ENCODE assay signal across 15 cellular contexts in the genomic region with DNA sequence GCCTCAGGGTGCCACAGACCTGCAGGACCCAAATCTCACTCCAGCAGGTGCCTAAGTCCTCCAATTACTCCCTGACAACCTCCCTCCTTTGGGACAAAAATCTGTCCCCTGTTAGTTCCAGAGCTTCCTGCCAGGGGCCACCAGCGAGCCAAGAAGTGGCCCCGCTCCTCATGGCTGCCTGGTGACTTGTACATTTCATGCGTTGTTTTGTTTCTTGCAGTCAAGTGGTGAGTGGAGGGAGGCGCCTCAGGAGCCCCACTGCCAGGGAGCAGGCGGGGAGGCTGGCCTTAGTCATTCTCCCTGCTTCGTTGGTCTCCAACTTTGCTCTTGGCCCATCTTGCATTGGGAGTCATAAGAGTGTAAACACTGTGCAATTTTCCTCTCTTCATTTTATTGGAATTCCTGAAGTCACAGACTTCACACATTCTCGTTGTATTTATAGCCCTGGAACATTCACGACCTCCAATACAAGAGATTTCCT.
A peak's percentile ranks its signal among the peaks of the same experiment; 100 is the strongest.
DNase-seq lines count a peak whose midpoint lies in the region; ATAC-seq and TF ChIP-seq lines count a peak whose summit lies in the region.
"Had no signal": no experiment of that assay in that cellular context is flagged by ENCODE, and none has a peak within 500 bp of the region (broad histone marks: within the 10 kb centered on the region; RNA-seq: fewer than 3 reads in every experiment).

No MANE protein-coding gene starts in this region.

- no peak for TF ChIP-seq POLR2A in thyroid gland (IDR thresholded peaks at IDR 0.05)

- H3K36me3 Mint-ChIP-seq in activated T-cell treated with anti-CD3 and anti-CD28 coated beads, Interleukin-2, amount 50 U/mL, for 4 hours (ENCODE audit: insufficient read depth): no peaks in the 10 kb centered on the region
- H3K36me3 Mint-ChIP-seq: natural killer cell had no signal

- no peaks in the 10 kb centered on the region for H3K4me1 Mint-ChIP-seq in activated T-cell treated with anti-CD3 and anti-CD28 coated beads, Interleukin-2, amount 50 U/mL, for 4 hours (ENCODE audit: low read depth)
- H3K4me1 Mint-ChIP-seq: natural killer cell had no signal

- H2AFZ ChIP-seq in DND-41 (ENCODE audit: low read depth, low read length): no peak overlapping the region

- no peaks in the 10 kb centered on the region for H3K79me2 ChIP-seq in DND-41 (ENCODE audit: insufficient read depth, low read length)

- H3K4me2 ChIP-seq in DND-41 (ENCODE audit: insufficient read depth, low read length): no peak overlapping the region
- H3K4me2 ChIP-seq: KMS-11 had no signal

- H4K20me1 ChIP-seq in DND-41 (ENCODE audit: insufficient read depth, low read length): no peaks in the 10 kb centered on the region

- no peaks in the 10 kb centered on the region for H3K9me3 ChIP-seq in DND-41 (ENCODE audit: insufficient read depth, low read length, severe bottlenecking)
- H3K9me3 ChIP-seq in thyroid gland: no peaks in the 10 kb centered on the region

- 0 out of 2 replicates have a peak, but pooled peaks have one; percentile 18 for TF ChIP-seq EP300 in Ishikawa (IDR thresholded peaks at IDR 0.05; ENCODE audit: borderline replicate concordance)

- no peak overlapping the region for H3K27ac ChIP-seq in DND-41 (ENCODE audit: low read length)
- no peak overlapping the region for H3K27ac ChIP-seq in thyroid gland
- H3K27ac ChIP-seq: KMS-11, SK-N-MC had no signal

- H3K9ac ChIP-seq in DND-41 (ENCODE audit: low read depth, low read length): no peak overlapping the region
- H3K9ac ChIP-seq: KMS-11 had no signal

- no peaks in the 10 kb centered on the region for H3K9me3 Mint-ChIP-seq in activated T-cell treated with anti-CD3 and anti-CD28 coated beads, Interleukin-2, amount 50 U/mL, for 4 hours
- H3K9me3 Mint-ChIP-seq: activated T-cell treated with anti-CD3 and anti-CD28 coated beads, Interleukin-2, amount 50 U/mL, for 24 hours; natural killer cell had no signal

- TF ChIP-seq CTCF in DND-41 (IDR thresholded peaks at IDR 0.05; ENCODE audit: borderline replicate concordance, extremely low read depth, low read length, poor library complexity, severe bottlenecking) (peak; percentile 17), foreskin fibroblast (IDR thresholded peaks at IDR 0.05; ENCODE audit: low read depth, low read length) (no peak), thyroid gland (IDR thresholded peaks at IDR 0.05) (peak in 1 of 6 experiments; percentile 9)

- TF ChIP-seq RAD21 in Ishikawa (IDR thresholded peaks at IDR 0.05; ENCODE audit: low read depth): peak; percentile 24; the same call in 1 of the 2 replicates

- WGBS in thyroid gland, 2 donors: 7 to 23% methylated on average over 8 of the region's 8 CpGs

- ATAC-seq in DND-41 (ENCODE audit: insufficient read depth, low read depth): no peak
- ATAC-seq in activated T-cell treated with anti-CD3 and anti-CD28 coated beads, Interleukin-2, amount 50 U/mL, for 4 hours: no peak
- ATAC-seq: natural killer cell had no signal

- H3K4me1 ChIP-seq in DND-41 (ENCODE audit: insufficient read depth, low read length) (no peaks in the 10 kb centered on the region), thyroid gland (peaks cover 0 to 7% of the 10 kb centered on the region in 2 donors)

- H3K27me3 Mint-ChIP-seq in activated T-cell treated with anti-CD3 and anti-CD28 coated beads, Interleukin-2, amount 50 U/mL, for 4 hours (ENCODE audit: low read depth): peaks cover 9% of the 10 kb centered on the region
- H3K27me3 Mint-ChIP-seq: activated T-cell treated with anti-CD3 and anti-CD28 coated beads, Interleukin-2, amount 50 U/mL, for 24 hours had no signal

- H3K36me3 ChIP-seq in DND-41 (ENCODE audit: insufficient read depth, low read length) (no peaks in the 10 kb centered on the region), thyroid gland (no peaks in the 10 kb centered on the region)

- no peak overlapping the region for H3K4me3 ChIP-seq in DND-41 (ENCODE audit: low read depth in 1 of 2, low read length in 2 of 2)
- H3K4me3 ChIP-seq in foreskin fibroblast (ENCODE audit: low read depth in 1 of 2, low read length in 2 of 2): no peak overlapping the region
- H3K4me3 ChIP-seq in thyroid gland (replicated peaks in 1 of 3): no peak overlapping the region
- H3K4me3 ChIP-seq: SK-N-MC had no signal

- intact Hi-C loops in thyroid gland (cut with DNase I): no loop called here

- no peak overlapping the region for H3K4me3 Mint-ChIP-seq in activated T-cell treated with anti-CD3 and anti-CD28 coated beads, Interleukin-2, amount 50 U/mL, for 4 hours
- H3K4me3 Mint-ChIP-seq: activated T-cell treated with anti-CD3 and anti-CD28 coated beads, Interleukin-2, amount 50 U/mL, for 24 hours; natural killer cell had no signal

- H3K27me3 ChIP-seq in DND-41 (ENCODE audit: insufficient read depth, low read length, poor library complexity) (peaks cover 5% of the 10 kb centered on the region), thyroid gland (no peaks in the 10 kb centered on the region)

- DNase-seq in DND-41: no peak
- peak; percentile 10 to 14 for DNase-seq in foreskin fibroblast
- DNase-seq in thyroid gland: peak; percentile 82 to 88
- no peak for DNase-seq in activated T-cell treated with anti-CD3 and anti-CD28 coated beads, Interleukin-2, amount 50 U/mL, for 4 hours
- DNase-seq in OCI-M2 (lab: John Stamatoyannopoulos, UW; ENCODE audit: unreplicated experiment): no peak
- no peak for DNase-seq in NCI-H1092 treated with DMSO at 0.1 percent for 48 hours (lab: John Stamatoyannopoulos, UW)
- DNase-seq: activated T-cell treated with anti-CD3 and anti-CD28 coated beads, Interleukin-2, amount 50 U/mL, for 24 hours; effector CD4-positive, alpha-beta T cell; natural killer cell; NCI-H1436; NCI-H446 treated with DMSO at 0.1 percent for 48 hours; stimulated activated CD4-positive, alpha-beta T cell treated with anti-CD3 and anti-CD28 coated beads, Interleukin-15, amount 100 ng/mL, for 24 hours had no signal

TF ChIP-seq in Ishikawa, 13 proteins besides CTCF, POLR2A, EP300 and RAD21:
- peak; percentile 16; the same call in 1 of the 2 replicates for TF ChIP-seq TEAD4 (IDR thresholded peaks at IDR 0.05)
- no peak for TF ChIP-seq ZBTB7A (IDR thresholded peaks at IDR 0.05; ENCODE audit: low read depth)
- 0 out of 2 replicates have a peak, but pooled peaks have one; percentile 33 for TF ChIP-seq NFIC (IDR thresholded peaks at IDR 0.05)
- TF ChIP-seq TCF12 (IDR thresholded peaks at IDR 0.05; ENCODE audit: low read depth): peak; percentile 56; the same call in 1 of the 2 replicates
- TF ChIP-seq YY1 (IDR thresholded peaks at IDR 0.05; ENCODE audit: low read depth): peak; percentile 59; the same call in 1 of the 2 replicates
- no peak for TF ChIP-seq CREB1 (IDR thresholded peaks at IDR 0.05; ENCODE audit: low read depth)
- no peak for TF ChIP-seq USF1 (IDR thresholded peaks at IDR 0.05)

Comparison
In these comparisons a context has a peak if more than half of its experiments do, and no peak if none do; other contexts are left out.
1. DNase-seq: peak in foreskin fibroblast (2 of 2) and thyroid gland (2 of 2); none in DND-41 (single experiment), activated T-cell treated with anti-CD3 and anti-CD28 coated beads, Interleukin-2, amount 50 U/mL, for 4 hours (single experiment), OCI-M2 (single experiment) and NCI-H1092 treated with DMSO at 0.1 percent for 48 hours (single experiment).